1 cellular context compared by ENCODE assay signal in genomic region chr7:73301108-73301507, GRCh38.
A peak's percentile ranks its signal among the peaks of the same experiment; 100 is the strongest.
TF ChIP-seq lines count a peak whose summit lies in the region.

No MANE protein-coding gene starts in this region.

TF ChIP-seq in HepG2, 621 proteins besides CTCF, POLR2A, EP300 and RAD21:
- peak; percentile 22; the same call in 1 of the 2 replicates for TF ChIP-seq ZBTB33 (CRISPR knock-in tag; IDR thresholded peaks at IDR 0.05)
